ENCODE assay signal across 21 cellular contexts in the genomic region with DNA sequence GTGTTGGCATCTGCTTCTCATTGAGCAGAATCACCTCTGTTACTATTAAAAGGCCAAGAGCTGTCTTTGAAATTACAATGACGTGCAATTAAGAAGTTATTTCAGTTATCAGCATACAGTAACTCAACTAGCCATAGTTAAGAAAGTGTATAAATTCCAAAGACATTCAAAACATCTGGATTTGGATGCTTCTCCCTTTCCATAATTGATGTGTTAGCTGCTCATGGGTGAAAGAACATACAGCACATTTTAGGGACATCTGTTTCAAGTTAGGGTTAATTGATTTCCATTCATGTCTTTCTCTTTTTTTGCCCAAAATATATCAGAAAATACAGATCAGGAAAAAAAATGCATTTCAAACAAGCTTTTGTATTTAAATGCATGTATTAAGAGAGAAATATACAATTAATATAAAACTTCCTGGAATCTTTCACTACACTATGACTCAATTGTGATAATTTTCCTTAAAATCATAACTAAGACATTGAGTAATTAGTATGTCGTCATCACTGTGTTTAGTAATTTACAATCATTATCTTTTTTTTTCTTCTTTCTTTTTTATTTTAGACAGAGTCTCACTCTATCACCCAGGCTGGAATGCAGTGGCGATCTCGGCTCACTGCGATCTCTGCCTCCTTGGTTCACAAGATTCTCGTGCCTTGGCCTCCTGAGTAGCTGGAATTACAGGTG.
DNase-seq lines count a peak whose midpoint lies in the region; ATAC-seq and TF ChIP-seq lines count a peak whose summit lies in the region.
"Had no signal": no experiment of that assay in that cellular context is flagged by ENCODE, and none has a peak within 500 bp of the region (broad histone marks: within the 10 kb centered on the region; RNA-seq: fewer than 3 reads in every experiment).

No MANE protein-coding gene starts in this region.

- H3K27ac ChIP-seq in SK-N-MC: peak overlapping the region; percentile 81
- H3K27ac ChIP-seq: BLaER1 treated with 17β-estradiol and CSF1 and Interleukin-3, amounts not matched to agents 10 nM and 100 nM; RWPE1; SJSA1 had no signal

- TF ChIP-seq CTCF in BJ (IDR thresholded peaks at IDR 0.05; ENCODE audit: insufficient read depth, low read depth, low read length) (no peak), epithelial cell of esophagus (IDR thresholded peaks at IDR 0.05; ENCODE audit: insufficient read depth, low read depth, low read length, missing control alignments) (no peak), mesothelial cell of epicardium (IDR thresholded peaks at IDR 0.05; ENCODE audit: unreplicated experiment) (no peak)

- H3K9ac ChIP-seq in SK-N-MC (ENCODE audit: insufficient read length): no peak overlapping the region
- H3K9ac ChIP-seq: BLaER1 treated with 17β-estradiol and CSF1 and Interleukin-3, amounts not matched to agents 10 nM and 100 nM had no signal

- H3K4me3 Mint-ChIP-seq in mesothelial cell of epicardium: no peak overlapping the region
- H3K4me3 Mint-ChIP-seq: CD8-positive, alpha-beta memory T cell; HFFc6 had no signal

- no peak for ATAC-seq in GM19452 (IDR thresholded peaks at IDR 0.05; ENCODE audit: unreplicated experiment)
- ATAC-seq: PC-3 had no signal

- peak overlapping the region; percentile 31 for H3K27ac Mint-ChIP-seq in mesothelial cell of epicardium
- H3K27ac Mint-ChIP-seq: HFFc6 had no signal

- H3K36me3 ChIP-seq in BJ (ENCODE audit: control insufficient read depth, insufficient read depth, low read length) (no peaks in the 10 kb centered on the region), SK-N-MC (ENCODE audit: insufficient read depth, low read length) (no peaks in the 10 kb centered on the region)
- H3K36me3 ChIP-seq: BLaER1 treated with 17β-estradiol and CSF1 and Interleukin-3, amounts not matched to agents 10 nM and 100 nM; SJSA1 had no signal

- H3K4me1 Mint-ChIP-seq in mesothelial cell of epicardium: peaks cover 24% of the 10 kb centered on the region

- POLR2A ChIA-PET in BJ (lab: Charles Lee): interaction anchor here (1.1 kb wide), 1 partner anchor 10 kb away, joined by 4 read pairs; no protein-coding TSS in a partner anchor

- H3K4me3 ChIP-seq in BJ (ENCODE audit: low read depth, low read length) (no peak overlapping the region), SK-N-MC (peak overlapping the region; percentile 63), epithelial cell of esophagus (ENCODE audit: low read length) (no peak overlapping the region)
- H3K4me3 ChIP-seq: BLaER1 treated with 17β-estradiol and CSF1 and Interleukin-3, amounts not matched to agents 10 nM and 100 nM; SJSA1 had no signal

- CTCF ChIA-PET in BJ (lab: Yijun Ruan, JAX): interaction anchor here (1.2 kb wide), 1 partner anchor 114 kb away, joined by 3 read pairs; no protein-coding TSS in a partner anchor

- H3K36me3 Mint-ChIP-seq in mesothelial cell of epicardium: no peaks in the 10 kb centered on the region

- no peaks in the 10 kb centered on the region for H3K27me3 ChIP-seq in BJ (ENCODE audit: control insufficient read depth, insufficient read depth, low read length)
- H3K27me3 ChIP-seq: BLaER1 treated with 17β-estradiol and CSF1 and Interleukin-3, amounts not matched to agents 10 nM and 100 nM; SJSA1 had no signal

- no peaks in the 10 kb centered on the region for H3K27me3 Mint-ChIP-seq in mesothelial cell of epicardium (ENCODE audit: low read depth)
- H3K27me3 Mint-ChIP-seq: CD8-positive, alpha-beta memory T cell had no signal

- peaks cover 7% of the 10 kb centered on the region for H3K9me3 Mint-ChIP-seq in mesothelial cell of epicardium
- H3K9me3 Mint-ChIP-seq: CD8-positive, alpha-beta memory T cell; HFFc6 had no signal

- H3K9me3 ChIP-seq in SK-N-MC (ENCODE audit: low read depth, low read length): no peaks in the 10 kb centered on the region
- H3K9me3 ChIP-seq: BLaER1 treated with 17β-estradiol and CSF1 and Interleukin-3, amounts not matched to agents 10 nM and 100 nM; SJSA1 had no signal

- DNase-seq in BJ (ENCODE audit: low read depth) (peak; percentile 37), SK-N-MC (ENCODE audit: low read depth, low spot score) (peak; percentile 72), epithelial cell of esophagus (ENCODE audit: low read depth) (peak; percentile 37), mesothelial cell of epicardium (ENCODE audit: low spot score in 2 of 2, unreplicated experiment in 2 of 2) (no peak), OCI-M1 (lab: John Stamatoyannopoulos, UW) (no peak), SHP77 (lab: John Stamatoyannopoulos, UW) (no peak)
- DNase-seq: CD8-positive, alpha-beta memory T cell; GF-D8; HFFc6; Kasumi-1; MM.1S; NCI-H1436; NCI-H2029; NCI-H2171 treated with DMSO at 0.1 percent for 48 hours; NCI-H446 treated with DMSO at 0.1 percent for 48 hours; NK-92 treated with Interleukin-12 subunit alpha and Interleukin-12 subunit beta, amount 100 ng/mL, for 24 hours; PC-3 had no signal

Comparison
In these comparisons a context has a peak if more than half of its experiments do, and no peak if none do; other contexts are left out.
1. DNase-seq: peak in BJ (single experiment), SK-N-MC (single experiment) and epithelial cell of esophagus (single experiment); none in mesothelial cell of epicardium (0 of 2), OCI-M1 (single experiment) and SHP77 (0 of 2).